8 cellular contexts compared by ENCODE assay signal in the genomic region with DNA sequence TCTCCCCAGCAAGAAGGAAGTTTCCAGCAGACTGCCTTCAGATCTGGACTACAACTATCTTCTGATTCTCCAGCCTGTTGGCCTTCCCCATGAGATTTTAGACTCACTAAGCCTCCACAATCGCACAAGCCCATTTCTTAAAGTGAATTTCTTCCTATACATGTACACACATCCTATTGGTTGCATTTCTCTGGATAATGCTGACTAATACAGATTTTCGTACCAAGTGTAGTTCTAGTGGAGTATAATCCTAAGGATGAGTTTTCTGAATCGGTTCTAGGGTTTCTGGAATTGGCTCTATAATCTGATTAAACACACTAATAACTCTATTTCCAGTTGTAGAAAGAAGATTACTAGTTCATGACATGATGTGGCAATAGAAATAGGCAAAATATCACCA. TPM values are rescaled to one million over a fixed set of nuclear protein-coding genes. Genes with fewer than 3 reads are reported as not detected.
"Had no signal": no experiment of that assay in that cellular context is flagged by ENCODE, and none has a peak within 500 bp of the region (broad histone marks: within the 10 kb centered on the region; RNA-seq: fewer than 3 reads in every experiment).

No MANE protein-coding gene starts in this region.

- FAIRE-seq: HTR-8/SVneo had no signal

- H3K4me2 ChIP-seq: KMS-11 had no signal

- DNase-seq: KBM-7, KG1 had no signal

- H3K9ac ChIP-seq: KMS-11 had no signal

- H3K27ac ChIP-seq: HL-60, KMS-11 had no signal

RNA-seq across cellular contexts. Expression of gene C12orf50, which starts 53.3 kb away (rescaled TPM):
- total RNA-seq: HT-29, HT1080 had no signal
- polyA plus RNA-seq: IgD-negative memory B cell had no signal
